In the genomic region with DNA sequence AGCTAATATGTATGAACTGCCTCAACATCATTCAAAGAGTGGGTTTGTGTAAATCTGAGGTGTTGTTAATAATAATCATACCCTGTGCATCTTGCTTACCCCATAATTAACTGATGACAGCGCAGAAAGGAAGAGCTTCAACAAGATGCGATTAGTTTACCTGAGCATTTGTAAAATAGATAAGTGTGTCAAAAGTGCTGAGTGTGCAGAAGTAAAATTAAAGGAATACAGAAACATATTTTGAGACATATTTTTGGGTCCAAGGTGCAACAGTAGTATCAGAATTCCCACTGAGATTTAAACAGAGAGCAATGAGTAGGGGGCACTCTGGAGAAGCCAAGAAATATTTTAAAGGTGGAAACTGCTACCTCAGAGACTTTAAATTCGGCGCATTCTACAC, we compare ENCODE assay signal across 32 cellular contexts. TPM values are rescaled to one million over a fixed set of nuclear protein-coding genes. Genes with fewer than 3 reads are reported as not detected.
"Had no signal": no experiment of that assay in that cellular context is flagged by ENCODE, and none has a peak within 500 bp of the region (broad histone marks: within the 10 kb centered on the region; RNA-seq: fewer than 3 reads in every experiment).

No MANE protein-coding gene starts in this region.

- FAIRE-seq: colon, islet of Langerhans had no signal

- H2AFZ ChIP-seq: neural progenitor cell had no signal

- H3K27me3 ChIP-seq: esophagus muscularis mucosa, heart right ventricle, left lung, neural progenitor cell, ovary, testis, tibial artery had no signal

- H3K36me3 ChIP-seq: esophagus muscularis mucosa, heart right ventricle, left lung, neural progenitor cell, ovary, spleen, tibial artery had no signal

- ATAC-seq: heart right ventricle; left cardiac atrium; left lung; naive thymus-derived CD4-positive, alpha-beta T cell; psoas muscle; right cardiac atrium; stimulated activated memory B cell treated with anti-CD40 and anti-IgM and Interleukin-4, amounts not matched to agents 10 μg/mL and 1 μg/mL and 100 μg/mL, for 72 hours; stimulated activated naive CD8-positive, alpha-beta T cell treated with anti-CD3 and anti-CD28 coated beads, Interleukin-15, Interleukin-2, amounts not matched to agents 100 U/mL and 50 U/mL, for 24 hours had no signal

- H3K27ac ChIP-seq: esophagus muscularis mucosa, left lung, neural progenitor cell, ovary, psoas muscle, skin epidermis, spleen, testis, tibial artery had no signal

- H3K4me1 ChIP-seq: left lung, testis had no signal

- H3K4me2 ChIP-seq: neural progenitor cell had no signal

- DNase-seq: effector CD8-positive, alpha-beta T cell; endodermal cell; foreskin melanocyte; glutamatergic neuron; heart right ventricle; hippocampal formation; left cardiac atrium; left lung; mesendoderm; midbrain; naive thymus-derived CD4-positive, alpha-beta T cell; nucleus accumbens; ovary; posterior cingulate gyrus; psoas muscle; right cardiac atrium; spleen; stimulated activated CD4-positive, alpha-beta T cell treated with anti-CD3 and anti-CD28 coated beads, Interleukin-4, amount 100 ng/mL, for 4 hours; stimulated activated naive CD8-positive, alpha-beta T cell treated with anti-CD3 and anti-CD28 coated beads, Interleukin-15, Interleukin-2, amounts not matched to agents 100 U/mL and 50 U/mL, for 24 hours; substantia nigra; testis; tibial artery had no signal

- H3K9me3 ChIP-seq: esophagus muscularis mucosa, heart right ventricle, left lung, ovary, psoas muscle, spleen, testis, tibial artery had no signal

- H3K9ac ChIP-seq: neural progenitor cell had no signal

- H3K4me3 ChIP-seq: esophagus muscularis mucosa, heart right ventricle, left lung, neural progenitor cell, ovary, psoas muscle, skin epidermis, spleen, testis, tibial artery had no signal

RNA-seq across cellular contexts. Expression of a gene that starts 6.1 kb away (rescaled TPM):
- total RNA-seq: endodermal cell; kidney epithelial cell; lung microvascular endothelial cell; naive thymus-derived CD4-positive, alpha-beta T cell; renal cortical epithelial cell had no signal
- polyA plus RNA-seq: heart right ventricle; naive thymus-derived CD4-positive, alpha-beta T cell; spleen; urinary bladder had no signal
